In genomic region chr6:53359088-53359842, GRCh38 we compare ENCODE assay signal across 1 cellular context.
TF ChIP-seq lines count a peak whose summit lies in the region.

No MANE protein-coding gene starts in this region.

TF ChIP-seq in HepG2, 621 proteins besides CTCF, POLR2A, EP300 and RAD21 (continued from another document and continues in another):
- TF ChIP-seq PCBP2 (optimal IDR thresholded peaks at IDR 0.05; ENCODE audit: low read depth, low read length, poor library complexity, severe bottlenecking) (no peak), RELA (CRISPR knock-in tag; IDR thresholded peaks at IDR 0.05) (peak; percentile 81), THRA (CRISPR knock-in tag; IDR thresholded peaks at IDR 0.05; ENCODE audit: borderline replicate concordance) (peak; percentile 100), GFI1 (CRISPR knock-in tag; IDR thresholded peaks at IDR 0.05; ENCODE audit: borderline replicate concordance) (peak; percentile 90), SMC3 (IDR thresholded peaks at IDR 0.05; ENCODE audit: low read length) (no peak), ZFP90 (CRISPR knock-in tag; IDR thresholded peaks at IDR 0.05; ENCODE audit: borderline replicate concordance) (peak; percentile 41; the same call in 1 of the 2 replicates), ZNF350 (CRISPR knock-in tag; IDR thresholded peaks at IDR 0.05; ENCODE audit: borderline replicate concordance, low read depth) (peak; percentile 91; the same call in 1 of the 2 replicates), REST (IDR thresholded peaks at IDR 0.05; ENCODE audit: borderline replicate concordance in 1 of 2, low read depth in 1 of 2, low read length in 2 of 2) (peak in 1 of 2 experiments; percentile 39; a peak in 2 of 4 replicates), HIVEP1 (CRISPR knock-in tag; IDR thresholded peaks at IDR 0.05) (peak; percentile 83), ZNF253 (CRISPR knock-in tag; IDR thresholded peaks at IDR 0.05; ENCODE audit: borderline replicate concordance) (peak; percentile 94), ASH2L (IDR thresholded peaks at IDR 0.05; ENCODE audit: insufficient read length, low read depth, low read length) (peak; percentile 79), GMEB1 (CRISPR knock-in tag; IDR thresholded peaks at IDR 0.05; ENCODE audit: borderline replicate concordance) (peak; percentile 82), GLI4 (CRISPR knock-in tag; IDR thresholded peaks at IDR 0.05; ENCODE audit: borderline replicate concordance) (peak; percentile 69; the same call in 1 of the 2 replicates), HDAC2 (CRISPR knock-in tag; IDR thresholded peaks at IDR 0.05) (peak; percentile 82), NFE2L2 (IDR thresholded peaks at IDR 0.05; ENCODE audit: low read length) (no peak), HIC2 (CRISPR knock-in tag; IDR thresholded peaks at IDR 0.05; ENCODE audit: low read depth) (no peak), ZNF720 (CRISPR knock-in tag; IDR thresholded peaks at IDR 0.05) (no peak), ZMAT3 (CRISPR knock-in tag; conservative IDR thresholded peaks at IDR 0.05) (peak; percentile 83), ZNF430 (CRISPR knock-in tag; IDR thresholded peaks at IDR 0.05) (peak; percentile 87; the same call in 1 of the 2 replicates), ZNF766 (CRISPR knock-in tag; IDR thresholded peaks at IDR 0.05; ENCODE audit: borderline replicate concordance) (peak; percentile 81; the same call in 1 of the 2 replicates), ATF7-NPFF (CRISPR knock-in tag; IDR thresholded peaks at IDR 0.05; ENCODE audit: low read depth) (peak; percentile 95), PCBP1 (IDR thresholded peaks at IDR 0.05; ENCODE audit: borderline replicate concordance, low read depth, low read length) (peak; percentile 74; the same call in 1 of the 2 replicates), ISL2 (CRISPR knock-in tag; IDR thresholded peaks at IDR 0.05) (0 out of 2 replicates have a peak, but pooled peaks have one; percentile 46), LCORL (IDR thresholded peaks at IDR 0.05) (no peak), LCORL (CRISPR knock-in tag; IDR thresholded peaks at IDR 0.05) (peak; percentile 95), ZFP82 (CRISPR knock-in tag; IDR thresholded peaks at IDR 0.05; ENCODE audit: borderline replicate concordance) (peak; percentile 99), MLXIP (CRISPR knock-in tag; IDR thresholded peaks at IDR 0.05; ENCODE audit: borderline replicate concordance) (no peak), GZF1 (CRISPR knock-in tag; IDR thresholded peaks at IDR 0.05) (peak; percentile 71; the same call in 1 of the 2 replicates), ZNF670 (CRISPR knock-in tag; IDR thresholded peaks at IDR 0.05; ENCODE audit: borderline replicate concordance) (peak; percentile 97), SP2 (CRISPR knock-in tag; IDR thresholded peaks at IDR 0.05) (peak; percentile 79), MLLT10 (CRISPR knock-in tag; IDR thresholded peaks at IDR 0.05) (no peak), POGZ (CRISPR knock-in tag; IDR thresholded peaks at IDR 0.05) (peak; percentile 92), HNF4A (CRISPR knock-in tag; IDR thresholded peaks at IDR 0.05) (peak; percentile 76), SKIL (CRISPR knock-in tag; IDR thresholded peaks at IDR 0.05; ENCODE audit: borderline replicate concordance) (peak; percentile 97), ZBTB49 (CRISPR knock-in tag; IDR thresholded peaks at IDR 0.05; ENCODE audit: borderline replicate concordance) (no peak), TARDBP (CRISPR knock-in tag; IDR thresholded peaks at IDR 0.05) (peak; percentile 99), ZNF512B (CRISPR knock-in tag; IDR thresholded peaks at IDR 0.05; ENCODE audit: borderline replicate concordance) (peak; percentile 83; the same call in 1 of the 2 replicates), HES4 (CRISPR knock-in tag; IDR thresholded peaks at IDR 0.05; ENCODE audit: borderline replicate concordance) (peak; percentile 73; the same call in 1 of the 2 replicates), NFE2 (CRISPR knock-in tag; IDR thresholded peaks at IDR 0.05) (no peak), ARID2 (CRISPR knock-in tag; IDR thresholded peaks at IDR 0.05; ENCODE audit: borderline replicate concordance) (peak; percentile 99)
